In genomic region chr22:39665229-39665628, GRCh38 we compare ENCODE assay signal across 1 cellular context.
TF ChIP-seq lines count a peak whose summit lies in the region.

No MANE protein-coding gene starts in this region.

TF ChIP-seq in GM23338, 12 proteins besides CTCF, POLR2A, EP300 and RAD21 (continued from another document):
- TF ChIP-seq ZNF462 (CRISPR knock-in tag; IDR thresholded peaks at IDR 0.05) (no peak), ZNF114 (CRISPR knock-in tag; IDR thresholded peaks at IDR 0.05) (no peak), ZNF331 (CRISPR knock-in tag; IDR thresholded peaks at IDR 0.05; ENCODE audit: low read depth) (no peak), EZH2 (IDR thresholded peaks at IDR 0.05; ENCODE audit: low read depth, unreplicated experiment) (no peak), STAT1 (IDR thresholded peaks at IDR 0.05; ENCODE audit: unreplicated experiment) (no peak), JUNB (IDR thresholded peaks at IDR 0.05; ENCODE audit: unreplicated experiment) (no peak), POLR2AphosphoS5 (IDR thresholded peaks at IDR 0.05; ENCODE audit: low read depth) (no peak), CREB1 (CRISPR knock-in tag; IDR thresholded peaks at IDR 0.05; ENCODE audit: low read depth) (no peak)
- TF ChIP-seq, protein P1, sequence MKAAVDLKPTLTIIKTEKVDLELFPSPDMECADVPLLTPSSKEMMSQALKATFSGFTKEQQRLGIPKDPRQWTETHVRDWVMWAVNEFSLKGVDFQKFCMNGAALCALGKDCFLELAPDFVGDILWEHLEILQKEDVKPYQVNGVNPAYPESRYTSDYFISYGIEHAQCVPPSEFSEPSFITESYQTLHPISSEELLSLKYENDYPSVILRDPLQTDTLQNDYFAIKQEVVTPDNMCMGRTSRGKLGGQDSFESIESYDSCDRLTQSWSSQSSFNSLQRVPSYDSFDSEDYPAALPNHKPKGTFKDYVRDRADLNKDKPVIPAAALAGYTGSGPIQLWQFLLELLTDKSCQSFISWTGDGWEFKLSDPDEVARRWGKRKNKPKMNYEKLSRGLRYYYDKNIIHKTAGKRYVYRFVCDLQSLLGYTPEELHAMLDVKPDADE (IDR thresholded peaks at IDR 0.05) = no peak
- TF ChIP-seq, protein P2, sequence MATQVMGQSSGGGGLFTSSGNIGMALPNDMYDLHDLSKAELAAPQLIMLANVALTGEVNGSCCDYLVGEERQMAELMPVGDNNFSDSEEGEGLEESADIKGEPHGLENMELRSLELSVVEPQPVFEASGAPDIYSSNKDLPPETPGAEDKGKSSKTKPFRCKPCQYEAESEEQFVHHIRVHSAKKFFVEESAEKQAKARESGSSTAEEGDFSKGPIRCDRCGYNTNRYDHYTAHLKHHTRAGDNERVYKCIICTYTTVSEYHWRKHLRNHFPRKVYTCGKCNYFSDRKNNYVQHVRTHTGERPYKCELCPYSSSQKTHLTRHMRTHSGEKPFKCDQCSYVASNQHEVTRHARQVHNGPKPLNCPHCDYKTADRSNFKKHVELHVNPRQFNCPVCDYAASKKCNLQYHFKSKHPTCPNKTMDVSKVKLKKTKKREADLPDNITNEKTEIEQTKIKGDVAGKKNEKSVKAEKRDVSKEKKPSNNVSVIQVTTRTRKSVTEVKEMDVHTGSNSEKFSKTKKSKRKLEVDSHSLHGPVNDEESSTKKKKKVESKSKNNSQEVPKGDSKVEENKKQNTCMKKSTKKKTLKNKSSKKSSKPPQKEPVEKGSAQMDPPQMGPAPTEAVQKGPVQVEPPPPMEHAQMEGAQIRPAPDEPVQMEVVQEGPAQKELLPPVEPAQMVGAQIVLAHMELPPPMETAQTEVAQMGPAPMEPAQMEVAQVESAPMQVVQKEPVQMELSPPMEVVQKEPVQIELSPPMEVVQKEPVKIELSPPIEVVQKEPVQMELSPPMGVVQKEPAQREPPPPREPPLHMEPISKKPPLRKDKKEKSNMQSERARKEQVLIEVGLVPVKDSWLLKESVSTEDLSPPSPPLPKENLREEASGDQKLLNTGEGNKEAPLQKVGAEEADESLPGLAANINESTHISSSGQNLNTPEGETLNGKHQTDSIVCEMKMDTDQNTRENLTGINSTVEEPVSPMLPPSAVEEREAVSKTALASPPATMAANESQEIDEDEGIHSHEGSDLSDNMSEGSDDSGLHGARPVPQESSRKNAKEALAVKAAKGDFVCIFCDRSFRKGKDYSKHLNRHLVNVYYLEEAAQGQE (IDR thresholded peaks at IDR 0.05; ENCODE audit: unreplicated experiment) = no peak
